10 cellular contexts compared by ENCODE assay signal in the genomic region with DNA sequence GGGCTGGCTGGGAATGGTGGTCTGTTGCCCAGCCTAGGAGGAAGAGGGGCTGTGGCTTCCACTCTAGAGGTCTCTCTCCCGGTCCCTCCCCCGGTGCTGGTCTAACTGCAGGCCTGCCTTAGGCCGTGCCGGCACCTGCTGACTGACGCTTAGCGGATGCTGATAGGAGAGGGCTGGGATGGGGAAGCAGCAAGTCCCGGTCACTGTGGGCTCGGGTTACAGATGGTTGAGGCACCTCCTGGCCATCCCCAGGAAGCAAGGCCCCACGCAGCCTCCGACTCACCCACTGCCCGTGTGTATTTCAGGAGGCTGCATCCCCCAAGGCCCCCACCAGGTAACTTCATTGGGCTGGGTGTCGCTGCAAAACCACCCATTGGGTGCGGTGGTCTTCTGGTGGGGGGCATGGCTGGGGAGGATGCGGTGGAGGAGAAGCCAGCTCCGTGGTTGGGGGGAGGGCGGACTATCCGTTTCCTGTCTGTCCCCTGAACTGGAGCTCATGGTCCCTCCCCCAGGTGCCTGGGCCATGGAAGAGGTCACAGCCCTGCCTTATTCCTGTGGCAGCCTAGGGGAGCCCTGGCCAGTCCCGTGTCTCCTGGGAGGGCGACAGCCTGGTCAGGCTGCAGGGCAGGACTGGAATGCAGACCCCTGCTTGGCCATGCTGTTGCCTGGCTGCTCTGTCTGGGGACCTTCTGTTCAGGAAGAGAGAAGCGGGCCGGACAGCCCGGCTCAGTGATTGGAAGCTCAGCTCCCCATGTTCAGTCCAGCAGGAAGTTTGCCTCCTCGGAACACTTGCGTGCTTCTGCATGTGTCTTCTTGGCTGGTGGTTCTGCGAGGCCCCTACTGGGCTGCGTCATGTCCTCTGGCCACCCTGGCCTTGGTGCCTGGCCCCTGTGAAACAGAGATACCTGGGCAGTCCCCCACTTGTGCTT.
DNase-seq lines count a peak whose midpoint lies in the region; ATAC-seq, FAIRE-seq and TF ChIP-seq lines count a peak whose summit lies in the region.
"Had no signal": no experiment of that assay in that cellular context is flagged by ENCODE, and none has a peak within 500 bp of the region (broad histone marks: within the 10 kb centered on the region; RNA-seq: fewer than 3 reads in every experiment).

No MANE protein-coding gene starts in this region.

- TF ChIP-seq POLR2A in heart left ventricle (IDR thresholded peaks at IDR 0.05) (no peak), GM12891 (IDR thresholded peaks at IDR 0.05; ENCODE audit: low read depth, low read length) (no peak)

- peak overlapping the region in 11 of 12 donors; percentile 6 to 97 (median 57) for H3K27ac ChIP-seq in heart left ventricle
- peak overlapping the region; percentile 95 for H3K27ac ChIP-seq in RWPE2 (ENCODE audit: poor library complexity, severe bottlenecking)
- H3K27ac ChIP-seq: SJSA1 had no signal

- H3K27ac Mint-ChIP-seq in glutamatergic neuron (ENCODE audit: unreplicated experiment) (peak overlapping the region; percentile 89), type B pancreatic cell (peak overlapping the region; percentile 82)

- no peaks in the 10 kb centered on the region for H3K27me3 ChIP-seq in heart left ventricle
- no peaks in the 10 kb centered on the region for H3K27me3 ChIP-seq in RWPE2 (ENCODE audit: insufficient read depth, poor library complexity, severe bottlenecking)
- H3K27me3 ChIP-seq: foreskin keratinocyte, SJSA1 had no signal

- intact Hi-C loops in heart left ventricle (cut with DNase I) (loop anchor here in 9 of 10 donors (5.0 to 10.0 kb wide), 3 partner anchors 33 to 48 kb away; no protein-coding TSS in a partner anchor), cardiac septum (cut with DNase I) (loop anchor here (5.0 kb wide), 1 partner anchor 48 kb away; no protein-coding TSS in a partner anchor)

- H3K27me3 Mint-ChIP-seq in glutamatergic neuron (ENCODE audit: unreplicated experiment): peaks cover 14% of the 10 kb centered on the region
- H3K27me3 Mint-ChIP-seq in type B pancreatic cell: no peaks in the 10 kb centered on the region

- TF ChIP-seq CTCF in heart left ventricle (IDR thresholded peaks at IDR 0.05) (no peak), RWPE2 (IDR thresholded peaks at IDR 0.05; ENCODE audit: poor library complexity, severe bottlenecking) (no peak), glutamatergic neuron (IDR thresholded peaks at IDR 0.05; ENCODE audit: partially characterized antibody, unreplicated experiment) (no peak), type B pancreatic cell (conservative IDR thresholded peaks at IDR 0.05) (no peak)

- H3K36me3 Mint-ChIP-seq in glutamatergic neuron (ENCODE audit: unreplicated experiment) (no peaks in the 10 kb centered on the region), type B pancreatic cell (no peaks in the 10 kb centered on the region)

- H3K4me3 ChIP-seq in heart left ventricle (no peak overlapping the region), RWPE2 (ENCODE audit: severe bottlenecking) (no peak overlapping the region)
- H3K4me3 ChIP-seq: SJSA1 had no signal

- peaks cover 28 to 66% (median 56%) of the 10 kb centered on the region in 12 donors for H3K4me1 ChIP-seq in heart left ventricle
- peaks cover 59% of the 10 kb centered on the region for H3K4me1 ChIP-seq in RWPE2 (ENCODE audit: insufficient read depth, poor library complexity, severe bottlenecking)

- WGBS in heart left ventricle, 4 donors: 43 to 54% (median 48%) methylated on average over 18 to 26 of the region's 26 CpGs

- H3K4me3 Mint-ChIP-seq in glutamatergic neuron (ENCODE audit: unreplicated experiment): peak overlapping the region; percentile 76
- H3K4me3 Mint-ChIP-seq in type B pancreatic cell: no peak overlapping the region

- FAIRE-seq in GM12891 (lab: Jason Lieb, UNC): no peak

- ATAC-seq in heart left ventricle: no peak
- no peak for ATAC-seq in RWPE2 (ENCODE audit: low read depth)
- no peak for ATAC-seq in HG02970 (IDR thresholded peaks at IDR 0.05; ENCODE audit: low FRiP score, unreplicated experiment)
- ATAC-seq in GM18517 (IDR thresholded peaks at IDR 0.05; ENCODE audit: unreplicated experiment): no peak
- ATAC-seq: foreskin keratinocyte had no signal

- peaks cover 0 to 24% (median 0%) of the 10 kb centered on the region in 9 donors for H3K36me3 ChIP-seq in heart left ventricle
- peaks cover 37% of the 10 kb centered on the region for H3K36me3 ChIP-seq in RWPE2 (ENCODE audit: low read depth)

- DNase-seq in heart left ventricle (peak in 1 of 5 donors; percentile 34), cardiac septum (ENCODE audit: low spot score) (no peak), RWPE2 (ENCODE audit: low spot score) (no peak), glutamatergic neuron (peak; percentile 71), type B pancreatic cell (ENCODE audit: extremely low spot score, unreplicated experiment) (no peak), GM12891 (ENCODE audit: insufficient read length, low spot score) (no peak)
- DNase-seq: foreskin keratinocyte had no signal

- H3K9me3 ChIP-seq in heart left ventricle (no peaks in the 10 kb centered on the region), RWPE2 (ENCODE audit: severe bottlenecking) (no peaks in the 10 kb centered on the region)
- H3K9me3 ChIP-seq: SJSA1 had no signal

- H3K9me3 Mint-ChIP-seq in glutamatergic neuron (ENCODE audit: unreplicated experiment) (peaks cover 17% of the 10 kb centered on the region), type B pancreatic cell (no peaks in the 10 kb centered on the region)

- H3K4me1 Mint-ChIP-seq in glutamatergic neuron (ENCODE audit: low read depth, unreplicated experiment): peaks cover 36% of the 10 kb centered on the region
- peaks cover 45% of the 10 kb centered on the region for H3K4me1 Mint-ChIP-seq in type B pancreatic cell (ENCODE audit: unreplicated experiment)

TF ChIP-seq in GM12891, 5 proteins besides CTCF, POLR2A, EP300 and RAD21:
- TF ChIP-seq PAX5 (IDR thresholded peaks at IDR 0.05; ENCODE audit: insufficient read depth, low read length, severe bottlenecking) (no peak), TAF1 (IDR thresholded peaks at IDR 0.05; ENCODE audit: low read depth, low read length) (no peak), SPI1 (IDR thresholded peaks at IDR 0.05; ENCODE audit: low read depth, low read length) (no peak), POU2F2 (IDR thresholded peaks at IDR 0.05; ENCODE audit: low read depth, low read length) (no peak), POLR2AphosphoS5 (IDR thresholded peaks at IDR 0.05; ENCODE audit: low read depth, low read length) (no peak)
